ENCODE assay signal across 8 cellular contexts in genomic region chr21:38661296-38662223, GRCh38.
DNase-seq lines count a peak whose midpoint lies in the region; ATAC-seq, FAIRE-seq and TF ChIP-seq lines count a peak whose summit lies in the region.

No MANE protein-coding gene starts in this region.

- WGBS in A549 (ENCODE audit: missing lambda C conversion rate), result 20% methylated on average over 38 of the region's 57 CpGs

- CTCF ChIA-PET in A549 (lab: Yijun Ruan, JAX), result interaction anchor here (1.0 to 1.3 kb wide), 2 partner anchors 11 to 477 kb away, joined by 3 to 4 read pairs; no protein-coding TSS in a partner anchor

- FAIRE-seq in A549 (lab: Jason Lieb, UNC) (no peak), H54 (lab: Jason Lieb, UNC) (no peak)

- TF ChIP-seq RAD21 in A549 (conservative IDR thresholded peaks at IDR 0.05 in 1 of 2, IDR thresholded peaks at IDR 0.05 in 1 of 2), result no peak

- H3K4me3 ChIP-seq in A549, result peak overlapping the region; percentile 37
- peak overlapping the region; percentile 47 for H3K4me3 ChIP-seq in astrocyte of the cerebellum (ENCODE audit: low read depth, low read length)

- H3K9me3 Mint-ChIP-seq in stimulated activated naive B cell treated with anti-CD40 and anti-IgM and Interleukin-4, amounts not matched to agents 10 μg/mL and 1 μg/mL and 100 μg/mL, for 72 hours, result no peaks in the 10 kb centered on the region

- no peaks in the 10 kb centered on the region for H3K9me3 ChIP-seq in A549

- DNase-seq in A549 (ENCODE audit: low read depth in 1 of 2, low spot score in 1 of 2), result peak in 1 of 2 experiments; percentile 4
- peak; percentile 31 for DNase-seq in HPDE6-E6E7 (ENCODE audit: extremely low spot score)
- peak; percentile 37 for DNase-seq in astrocyte of the cerebellum (ENCODE audit: low read depth)
- peak; percentile 55 for DNase-seq in iPS-NIHi11 (ENCODE audit: low spot score)
- DNase-seq in stimulated activated naive B cell treated with anti-CD40 and anti-IgM and Interleukin-4, amounts not matched to agents 10 μg/mL and 1 μg/mL and 100 μg/mL, for 72 hours, result peak; percentile 10
- DNase-seq in H54 (ENCODE audit: insufficient read length, low spot score), result no peak
- no peak for DNase-seq in KG1 (lab: John Stamatoyannopoulos, UW)

- H3K4me3 Mint-ChIP-seq in stimulated activated naive B cell treated with anti-CD40 and anti-IgM and Interleukin-4, amounts not matched to agents 10 μg/mL and 1 μg/mL and 100 μg/mL, for 72 hours, result peak overlapping the region; percentile 70 to 84

- H3K27ac ChIP-seq in A549, result no peak overlapping the region

- no peaks in the 10 kb centered on the region for H3K36me3 Mint-ChIP-seq in stimulated activated naive B cell treated with anti-CD40 and anti-IgM and Interleukin-4, amounts not matched to agents 10 μg/mL and 1 μg/mL and 100 μg/mL, for 72 hours

- POLR2A ChIA-PET in A549 (lab: Yijun Ruan, JAX), result no interaction called here

- H3K4me2 ChIP-seq in A549, result peak overlapping the region; percentile 89

- no peak for TF ChIP-seq POLR2A in A549 (IDR thresholded peaks at IDR 0.05; ENCODE audit: low read length)
- TF ChIP-seq POLR2A in H54 (IDR thresholded peaks at IDR 0.05; ENCODE audit: low read depth, low read length), result no peak

- in situ Hi-C loops in astrocyte of the cerebellum (cut with HindIII; ENCODE audit: low sequenced_read_pairs), result no loop called here

- ATAC-seq in A549 (peak; percentile 19 to 63; a peak in 3 of 6 replicates), HG03442 (IDR thresholded peaks at IDR 0.05; ENCODE audit: unreplicated experiment) (no peak)
- ATAC-seq in stimulated activated naive B cell treated with anti-CD40 and anti-IgM and Interleukin-4, amounts not matched to agents 10 μg/mL and 1 μg/mL and 100 μg/mL, for 72 hours (replicated peaks), result peak; percentile 53 to 57

- peaks cover 4 to 24% of the 10 kb centered on the region in 2 donors for H3K4me1 Mint-ChIP-seq in stimulated activated naive B cell treated with anti-CD40 and anti-IgM and Interleukin-4, amounts not matched to agents 10 μg/mL and 1 μg/mL and 100 μg/mL, for 72 hours

- peak overlapping the region; percentile 71 for H3K27ac Mint-ChIP-seq in stimulated activated naive B cell treated with anti-CD40 and anti-IgM and Interleukin-4, amounts not matched to agents 10 μg/mL and 1 μg/mL and 100 μg/mL, for 72 hours

- TF ChIP-seq EP300 in A549 (IDR thresholded peaks at IDR 0.05), result no peak

- no peak for TF ChIP-seq CTCF in A549 (IDR thresholded peaks at IDR 0.05)
- TF ChIP-seq CTCF in astrocyte of the cerebellum (IDR thresholded peaks at IDR 0.05; ENCODE audit: low read depth, low read length, missing control alignments), result no peak

- H3K4me1 ChIP-seq in A549, result peaks cover 3% of the 10 kb centered on the region; the same call in 1 of the 3 replicates

- H3K27me3 Mint-ChIP-seq in stimulated activated naive B cell treated with anti-CD40 and anti-IgM and Interleukin-4, amounts not matched to agents 10 μg/mL and 1 μg/mL and 100 μg/mL, for 72 hours, result peaks cover 46 to 65% of the 10 kb centered on the region in 2 donors

TF ChIP-seq in A549, 52 proteins besides CTCF, POLR2A, EP300 and RAD21:
- peak; percentile 47 for TF ChIP-seq MAX (IDR thresholded peaks at IDR 0.05)
- TF ChIP-seq CBX8 (IDR thresholded peaks at IDR 0.05), result peak; percentile 86; the same call in 1 of the 2 replicates
- peak; percentile 80; the same call in 1 of the 2 replicates for TF ChIP-seq RNF2 (IDR thresholded peaks at IDR 0.05; ENCODE audit: borderline replicate concordance, low read depth)
- TF ChIP-seq NFE2L2 (conservative IDR thresholded peaks at IDR 0.05; ENCODE audit: low read length), result no peak
- peak; percentile 41 for TF ChIP-seq ZFP36 (IDR thresholded peaks at IDR 0.05; ENCODE audit: borderline replicate concordance, partially characterized antibody)
- TF ChIP-seq HOXA7 (CRISPR knock-in tag; IDR thresholded peaks at IDR 0.05), result no peak

Comparison
In these comparisons a context has a peak if more than half of its experiments do, and no peak if none do; other contexts are left out.
1. DNase-seq: peak in HPDE6-E6E7 (single experiment), astrocyte of the cerebellum (single experiment), iPS-NIHi11 (single experiment) and stimulated activated naive B cell treated with anti-CD40 and anti-IgM and Interleukin-4, amounts not matched to agents 10 μg/mL and 1 μg/mL and 100 μg/mL, for 72 hours (single experiment); none in H54 (single experiment) and KG1 (single experiment).